ENCODE assay signal across 29 cellular contexts in genomic region chr4:103268746-103269145, GRCh38.
"Had no signal": no experiment of that assay in that cellular context is flagged by ENCODE, and none has a peak within 500 bp of the region (broad histone marks: within the 10 kb centered on the region; RNA-seq: fewer than 3 reads in every experiment).

No MANE protein-coding gene starts in this region.

- H3K9ac ChIP-seq: SK-N-SH had no signal

- ATAC-seq: activated CD4-positive, alpha-beta T cell treated with anti-CD3 and anti-CD28 coated beads for 36 hours; activated CD4-positive, CD25-positive, alpha-beta regulatory T cell treated with anti-CD3 and anti-CD28 coated beads, Interleukin-2, amount 50 U/mL, for 24 hours; activated CD8-positive, alpha-beta T cell treated with anti-CD3 and anti-CD28 coated beads, Interleukin-2, amount 10 ng/mL, durations not matched to agents 7 days and 5 days; Panc1; WTC11 had no signal

- H3K27ac ChIP-seq: ascending aorta, SJSA1 had no signal

- H3K9me3 ChIP-seq: ascending aorta, SJSA1, SK-N-SH had no signal

- H3K4me1 ChIP-seq: ascending aorta, SJSA1 had no signal

- H3K4me2 ChIP-seq: SK-N-SH had no signal

- DNase-seq: activated CD4-positive, alpha-beta T cell treated with anti-CD3 and anti-CD28 coated beads for 36 hours; activated CD4-positive, alpha-beta T cell treated with anti-CD3 and anti-CD28 coated beads, Interleukin-2, amount 10 ng/mL, durations not matched to agents 7 days and 5 days; activated CD4-positive, alpha-beta T cell treated with anti-CD3 and anti-CD28 coated beads, Interleukin-2, amount 50 U/mL, for 48 hours; activated CD8-positive, alpha-beta T cell treated with anti-CD3 and anti-CD28 coated beads, Interleukin-2, amount 10 ng/mL, durations not matched to agents 7 days and 5 days; activated gamma-delta T cell; activated naive CD4-positive, alpha-beta T cell treated with Interleukin-2 at 50 U/mL for 16 hours; activated naive CD8-positive, alpha-beta T cell treated with anti-CD3 and anti-CD28 coated beads, Interleukin-2, amount 10 ng/mL, durations not matched to agents 7 days and 5 days; activated T-cell treated with anti-CD3 and anti-CD28 coated beads, Interleukin-2, amount 50 U/mL, for 24 hours; amygdala; caudate nucleus; cerebellar nuclear complex; Kasumi-1; MM.1S; NCI-H1092 treated with DMSO at 0.1 percent for 48 hours; NCI-H1417; NCI-H146; NCI-H1930; NCI-H2081 treated with DMSO at 0.1 percent for 48 hours; NCI-H226; NCI-H446 treated with DMSO at 0.1 percent for 48 hours; NCI-H524; NCI-H69; SHP77 treated with DMSO at 0.1 percent for 48 hours; SK-N-SH had no signal

- H3K4me3 ChIP-seq: ascending aorta, SJSA1 had no signal

- H3K36me3 ChIP-seq: ascending aorta, SJSA1 had no signal

- H3K27me3 ChIP-seq: ascending aorta, SJSA1 had no signal
